27 cellular contexts compared by ENCODE assay signal in genomic region chrX:133689997-133690599, GRCh38.
"Had no signal": no experiment of that assay in that cellular context is flagged by ENCODE, and none has a peak within 500 bp of the region (broad histone marks: within the 10 kb centered on the region; RNA-seq: fewer than 3 reads in every experiment).

No MANE protein-coding gene starts in this region.

- H3K9me3 ChIP-seq: stomach, suprapubic skin, testis, thoracic aorta, thyroid gland, tibial artery, tibial nerve, transverse colon, upper lobe of left lung, upper lobe of right lung, uterus, vagina had no signal

- H3K36me3 ChIP-seq: stomach, suprapubic skin, thoracic aorta, thyroid gland, tibial artery, tibial nerve, transverse colon, upper lobe of left lung, upper lobe of right lung, uterus, vagina had no signal

- H3K27me3 ChIP-seq: suprapubic skin, testis, thyroid gland, tibial artery, transverse colon, upper lobe of left lung, upper lobe of right lung, vagina had no signal

- ATAC-seq: stimulated activated effector memory CD8-positive, alpha-beta T cell treated with anti-CD3 and anti-CD28 coated beads, Interleukin-12 subunit alpha, Interleukin-12 subunit beta, amount 100 ng/mL, for 72 hours; stimulated activated memory B cell treated with anti-CD40 and anti-IgM and Interleukin-4, amounts not matched to agents 10 μg/mL and 1 μg/mL and 100 μg/mL, for 72 hours; stimulated activated naive B cell treated with anti-CD40 and anti-IgM and Interleukin-4, amounts not matched to agents 10 μg/mL and 1 μg/mL and 100 μg/mL, for 72 hours; stimulated activated naive CD8-positive, alpha-beta T cell treated with anti-CD3 and anti-CD28 coated beads, Interleukin-15, amount 100 ng/mL, for 72 hours; stimulated activated naive CD8-positive, alpha-beta T cell treated with anti-CD3 and anti-CD28 coated beads, Interleukin-15, Interleukin-2, amounts not matched to agents 100 U/mL and 50 U/mL, for 24 hours; upper lobe of right lung had no signal

- H3K4me3 ChIP-seq: stomach, suprapubic skin, testis, thoracic aorta, thyroid gland, tibial artery, tibial nerve, transverse colon, upper lobe of left lung, upper lobe of right lung, uterus, vagina had no signal

- H3K27ac ChIP-seq: stomach, suprapubic skin, testis, thoracic aorta, thyroid gland, tibial artery, tibial nerve, transverse colon, upper lobe of left lung, upper lobe of right lung, uterus, vagina had no signal

- H3K4me1 ChIP-seq: stomach, suprapubic skin, testis, thyroid gland, tibial artery, tibial nerve, transverse colon, upper lobe of left lung, upper lobe of right lung, uterus, vagina had no signal

- FAIRE-seq: urothelium cell line had no signal

- DNase-seq: stimulated activated CD4-positive, alpha-beta T cell treated with anti-CD3 and anti-CD28 coated beads, Interleukin-2, amount 100 ng/mL, for 48 hours; stimulated activated CD4-positive, alpha-beta T cell treated with anti-CD3 and anti-CD28 coated beads, Interleukin-4, amount 100 ng/mL, for 1 hour; stimulated activated CD4-positive, alpha-beta T cell treated with anti-CD3 and anti-CD28 coated beads, Interleukin-4, amount 100 ng/mL, for 24 hours; stimulated activated CD4-positive, alpha-beta T cell treated with anti-CD3 and anti-CD28 coated beads, Interleukin-4, amount 100 ng/mL, for 4 hours; stimulated activated CD8-positive, alpha-beta memory T cell treated with anti-CD3 and anti-CD28 coated beads, Interleukin-4, amount 100 ng/mL, for 48 hours; stimulated activated naive B cell treated with anti-CD40 and anti-IgM and Interleukin-4, amounts not matched to agents 10 μg/mL and 1 μg/mL and 100 μg/mL, for 72 hours; stimulated activated naive CD4-positive, alpha-beta T cell; stimulated activated naive CD4-positive, alpha-beta T cell treated with Interleukin-2 at 50 U/mL for 16 hours; stimulated activated naive CD8-positive, alpha-beta T cell treated with anti-CD3 and anti-CD28 coated beads, Interleukin-15, amount 100 ng/mL, for 72 hours; stimulated activated naive CD8-positive, alpha-beta T cell treated with anti-CD3 and anti-CD28 coated beads, Interleukin-15, Interleukin-2, amounts not matched to agents 100 U/mL and 50 U/mL, for 24 hours; stomach; substantia nigra; testis; thyroid gland; tibial artery; transverse colon; trophoblast cell; upper lobe of left lung; upper lobe of right lung; uterus had no signal
